In genomic region chr4:182863501-182863900, GRCh38 we compare ENCODE assay signal across 20 cellular contexts. TPM values are rescaled to one million over a fixed set of nuclear protein-coding genes. Genes with fewer than 3 reads are reported as not detected.
DNase-seq lines count a peak whose midpoint lies in the region; ATAC-seq, FAIRE-seq and TF ChIP-seq lines count a peak whose summit lies in the region.
"Had no signal": no experiment of that assay in that cellular context is flagged by ENCODE, and none has a peak within 500 bp of the region (broad histone marks: within the 10 kb centered on the region; RNA-seq: fewer than 3 reads in every experiment).

No MANE protein-coding gene starts in this region.

- no TSS peak for BruUV-seq in PC-3 (replicated peaks; lab: Mats Ljungman, UMichigan)

- DNase-seq in GM23338 (ENCODE audit: low spot score) (no peak), NCI-H2081 (lab: John Stamatoyannopoulos, UW) (peak; percentile 40 to 65), H1 (ENCODE audit: low read depth in 1 of 2, low spot score in 2 of 2) (no peak), neuronal stem cell (ENCODE audit: low spot score) (no peak), PC-3 (no peak), superior temporal gyrus (ENCODE audit: extremely low spot score) (no peak)
- no peak for DNase-seq in activated CD4-positive, CD25-positive, alpha-beta regulatory T cell treated with anti-CD3 and anti-CD28 coated beads, Interleukin-2, amount 50 U/mL, for 72 hours
- DNase-seq: activated naive CD8-positive, alpha-beta T cell treated with anti-CD3 and anti-CD28 coated beads for 36 hours; CD8-positive, alpha-beta T cell; hippocampal formation; islet precursor cell; KG1; Peyer's patch had no signal

- no peaks in the 10 kb centered on the region for H3K36me3 Mint-ChIP-seq in GM23338 (ENCODE audit: low read depth)
- H3K36me3 Mint-ChIP-seq: natural killer cell treated with Interleukin-12 subunit alpha and Interleukin-12 subunit beta and Interleukin-15 and Interleukin-18, amount 100 ng/mL, for 72 hours had no signal

- no peak overlapping the region for H3K14ac ChIP-seq in H1 (ENCODE audit: insufficient read length)
- no peak overlapping the region for H3K14ac ChIP-seq in neuronal stem cell (ENCODE audit: low read length)

- no peak for TF ChIP-seq EP300 in H1 (IDR thresholded peaks at IDR 0.05; ENCODE audit: borderline replicate concordance in 1 of 2, low read depth in 2 of 2, low read length in 2 of 2)

- no peaks in the 10 kb centered on the region for H3K79me1 ChIP-seq in H1 (ENCODE audit: low read depth, low read length)
- H3K79me1 ChIP-seq in neuronal stem cell (ENCODE audit: low read depth, low read length) = no peaks in the 10 kb centered on the region

- H3K4me3 Mint-ChIP-seq in GM23338 = no peak overlapping the region
- H3K4me3 Mint-ChIP-seq: activated naive CD8-positive, alpha-beta T cell treated with anti-CD3 and anti-CD28 coated beads for 36 hours; CD8-positive, alpha-beta T cell; memory B cell; natural killer cell treated with Interleukin-12 subunit alpha and Interleukin-12 subunit beta and Interleukin-15 and Interleukin-18, amount 100 ng/mL, for 72 hours had no signal

- H3K9ac ChIP-seq in H1 (replicated peaks in 1 of 4; ENCODE audit: extremely low read depth in 1 of 4, low read depth in 3 of 4, low read length in 3 of 4) (no peak overlapping the region), neuronal stem cell (ENCODE audit: low read depth, low read length, poor library complexity) (no peak overlapping the region), PC-3 (ENCODE audit: low read length) (no peak overlapping the region)

- no peaks in the 10 kb centered on the region for H3K23me2 ChIP-seq in H1 (ENCODE audit: low read depth, low read length)

- no peak overlapping the region for H3K4ac ChIP-seq in H1 (replicated peaks; ENCODE audit: insufficient read length, low read depth, low read length)
- H3K4ac ChIP-seq in neuronal stem cell (ENCODE audit: low read length) = no peak overlapping the region

- no peak for TF ChIP-seq POLR2A in H1 (IDR thresholded peaks at IDR 0.05; ENCODE audit: control extremely low read depth in 1 of 2, low read depth in 2 of 2, low read length in 2 of 2)

- H3K4me1 ChIP-seq in GM23338 (ENCODE audit: insufficient read depth) (peaks cover 23% of the 10 kb centered on the region; the same call in 1 of the 2 replicates), H1 (replicated peaks in 1 of 4; ENCODE audit: control insufficient read depth in 3 of 4, insufficient read depth in 4 of 4, low read length in 3 of 4) (peaks cover 0 to 11% (median 6%) of the 10 kb centered on the region in 4 experiments; a peak in 6 of 7 replicates), neuronal stem cell (ENCODE audit: control insufficient read depth in 2 of 2, insufficient read depth in 1 of 2, low read depth in 1 of 2, low read length in 2 of 2) (peaks cover 6 to 13% of the 10 kb centered on the region in 2 donors), PC-3 (ENCODE audit: insufficient read depth, low read length) (0 out of 2 replicates have a peak, but pooled peaks cover 5% of the 10 kb centered on the region)
- H3K4me1 ChIP-seq: colonic mucosa, Peyer's patch had no signal

- peaks cover 16% of the 10 kb centered on the region for H3K27me3 Mint-ChIP-seq in GM23338 (ENCODE audit: insufficient read depth, low read depth, poor library complexity)
- H3K27me3 Mint-ChIP-seq: activated naive CD8-positive, alpha-beta T cell treated with anti-CD3 and anti-CD28 coated beads for 36 hours; natural killer cell treated with Interleukin-12 subunit alpha and Interleukin-12 subunit beta and Interleukin-15 and Interleukin-18, amount 100 ng/mL, for 72 hours had no signal

- H4K91ac ChIP-seq in H1 (replicated peaks; ENCODE audit: insufficient read length, low read length) = no peak overlapping the region
- peak overlapping the region; percentile 49 for H4K91ac ChIP-seq in neuronal stem cell (ENCODE audit: low read depth, low read length, poor library complexity)

- intact Hi-C loops in PC-3 (cut with micrococcal nuclease) = no loop called here

- no peak for TF ChIP-seq CTCF in GM23338 (conservative IDR thresholded peaks at IDR 0.05; ENCODE audit: low read depth in 2 of 2)
- TF ChIP-seq CTCF in H1 (IDR thresholded peaks at IDR 0.05; ENCODE audit: control extremely low read depth in 1 of 3, insufficient read depth in 1 of 3, low read depth in 1 of 3, low read length in 3 of 3) = no peak
- no peak for TF ChIP-seq CTCF in PC-3 (conservative IDR thresholded peaks at IDR 0.05; ENCODE audit: low read depth, low read length)

- H2BK20ac ChIP-seq in H1 (ENCODE audit: low read length) = no peak overlapping the region

- CTCF ChIA-PET in H1 (lab: Charles Lee; ENCODE audit: partially characterized antibody) = interaction anchor here (1.2 to 1.9 kb wide), 2 partner anchors 32 to 76 kb away, joined by 3 to 4 read pairs; no protein-coding TSS in a partner anchor
- CTCF ChIA-PET in PC-3 (lab: Charles Lee) = no interaction called here

- H3K9me3 Mint-ChIP-seq in GM23338 = no peaks in the 10 kb centered on the region
- H3K9me3 Mint-ChIP-seq: natural killer cell treated with Interleukin-12 subunit alpha and Interleukin-12 subunit beta and Interleukin-15 and Interleukin-18, amount 100 ng/mL, for 72 hours had no signal

- H3K4me3 ChIP-seq in GM23338 = no peak overlapping the region
- H3K4me3 ChIP-seq in H1 (ENCODE audit: extremely low read depth in 1 of 4, insufficient read depth in 2 of 4, low read depth in 3 of 4, low read length in 4 of 4) = no peak overlapping the region
- H3K4me3 ChIP-seq in neuronal stem cell (ENCODE audit: low read length in 2 of 2) = no peak overlapping the region
- H3K4me3 ChIP-seq in PC-3 (ENCODE audit: low read length) = no peak overlapping the region
- H3K4me3 ChIP-seq: colonic mucosa, Peyer's patch, SK-N-MC had no signal

- POLR2A ChIA-PET in H1 (lab: Charles Lee; ENCODE audit: partially characterized antibody) = no interaction called here
- POLR2A ChIA-PET in PC-3 (lab: Charles Lee; ENCODE audit: unreplicated experiment) = no interaction called here

- H2BK15ac ChIP-seq in H1 (ENCODE audit: low read length) = 0 out of 2 replicates have a peak overlapping the region, but pooled peaks have one; percentile 16
- no peak overlapping the region for H2BK15ac ChIP-seq in neuronal stem cell (ENCODE audit: low read length)

- no peak overlapping the region for H4K5ac ChIP-seq in H1 (ENCODE audit: insufficient read length, low read depth, low read length)

- no peak overlapping the region for H3K18ac ChIP-seq in H1 (ENCODE audit: extremely low read depth, low read length)
- peak overlapping the region; percentile 15 for H3K18ac ChIP-seq in neuronal stem cell (ENCODE audit: low read length)

- H3K4me2 ChIP-seq in GM23338 (no peak overlapping the region), H1 (ENCODE audit: insufficient read depth in 1 of 2, low read depth in 2 of 2, low read length in 2 of 2) (no peak overlapping the region), neuronal stem cell (ENCODE audit: insufficient read depth, low read length, poor library complexity, severe bottlenecking) (no peak overlapping the region), PC-3 (ENCODE audit: low read length) (no peak overlapping the region)

- no peak overlapping the region for H2BK5ac ChIP-seq in H1 (ENCODE audit: low read depth, low read length)
- H2BK5ac ChIP-seq in neuronal stem cell (ENCODE audit: low read length) = no peak overlapping the region

- H3K79me2 ChIP-seq in GM23338 (replicated peaks; ENCODE audit: insufficient read depth) (no peaks in the 10 kb centered on the region), H1 (ENCODE audit: control insufficient read depth in 1 of 2, insufficient read depth in 2 of 2, low read length in 2 of 2) (no peaks in the 10 kb centered on the region), PC-3 (ENCODE audit: low read length) (no peaks in the 10 kb centered on the region)

- H2AFZ ChIP-seq in GM23338 (peak overlapping the region; percentile 85), H1 (ENCODE audit: low read length) (no peak overlapping the region), neuronal stem cell (ENCODE audit: low read length) (no peak overlapping the region), PC-3 (ENCODE audit: low read length) (no peak overlapping the region)

- H3K4me1 Mint-ChIP-seq in GM23338 = peaks cover 37% of the 10 kb centered on the region
- H3K4me1 Mint-ChIP-seq: activated naive CD8-positive, alpha-beta T cell treated with anti-CD3 and anti-CD28 coated beads for 36 hours; memory B cell had no signal

- H4K20me1 ChIP-seq in GM23338 (replicated peaks; ENCODE audit: insufficient read depth) (no peaks in the 10 kb centered on the region), H1 (replicated peaks in 1 of 2; ENCODE audit: control insufficient read depth in 1 of 2, insufficient read depth in 2 of 2, low read length in 2 of 2) (no peaks in the 10 kb centered on the region), PC-3 (ENCODE audit: low read length) (no peaks in the 10 kb centered on the region)

- no peak overlapping the region for H2BK120ac ChIP-seq in H1 (replicated peaks; ENCODE audit: low read depth, low read length)
- no peak overlapping the region for H2BK120ac ChIP-seq in neuronal stem cell (ENCODE audit: low read depth, low read length)

- H2BK12ac ChIP-seq in H1 (ENCODE audit: low read depth, low read length) (peak overlapping the region; percentile 31; the same call in 1 of the 2 replicates), neuronal stem cell (ENCODE audit: low read length) (no peak overlapping the region)

- no peak overlapping the region for H3K23ac ChIP-seq in H1 (ENCODE audit: insufficient read length)
- peak overlapping the region; percentile 16 for H3K23ac ChIP-seq in neuronal stem cell (ENCODE audit: low read depth, low read length, poor library complexity)

- no peaks in the 10 kb centered on the region for H3K9me3 ChIP-seq in H1 (ENCODE audit: insufficient read depth in 2 of 2, low read depth in 1 of 2, low read length in 1 of 2)
- H3K9me3 ChIP-seq in neuronal stem cell (replicated peaks in 1 of 2; ENCODE audit: control insufficient read depth in 2 of 2, insufficient read depth in 1 of 2, low read depth in 1 of 2, low read length in 2 of 2) = no peaks in the 10 kb centered on the region
- H3K9me3 ChIP-seq in PC-3 (ENCODE audit: low read length) = no peaks in the 10 kb centered on the region
- H3K9me3 ChIP-seq: colonic mucosa, Peyer's patch had no signal

- no peak for FAIRE-seq in H1 (lab: Jason Lieb, UNC)
- FAIRE-seq: endothelial cell of umbilical vein had no signal

- H3K27ac Mint-ChIP-seq in GM23338 = no peak overlapping the region
- H3K27ac Mint-ChIP-seq: activated naive CD8-positive, alpha-beta T cell treated with anti-CD3 and anti-CD28 coated beads for 36 hours; CD8-positive, alpha-beta T cell; memory B cell; natural killer cell treated with Interleukin-12 subunit alpha and Interleukin-12 subunit beta and Interleukin-15 and Interleukin-18, amount 100 ng/mL, for 72 hours had no signal

- H3K27me3 ChIP-seq in GM23338 (ENCODE audit: insufficient read depth) (no peaks in the 10 kb centered on the region), H1 (replicated peaks in 1 of 4; ENCODE audit: control insufficient read depth in 3 of 4, extremely low read depth in 1 of 4, insufficient read depth in 3 of 4, low read length in 3 of 4) (no peaks in the 10 kb centered on the region), neuronal stem cell (ENCODE audit: control insufficient read depth in 3 of 3, insufficient read depth in 3 of 3, low read depth in 1 of 3, low read length in 3 of 3) (no peaks in the 10 kb centered on the region), PC-3 (ENCODE audit: low read length) (no peaks in the 10 kb centered on the region)
- H3K27me3 ChIP-seq: colonic mucosa, Peyer's patch had no signal

- no peak for TF ChIP-seq RAD21 in H1 (IDR thresholded peaks at IDR 0.05 in 1 of 2, conservative IDR thresholded peaks at IDR 0.05 in 1 of 2; ENCODE audit: low read depth in 2 of 2, low read length in 2 of 2)

- H2AK5ac ChIP-seq in H1 (ENCODE audit: low read depth, low read length) (no peak overlapping the region), neuronal stem cell (ENCODE audit: low read depth, low read length) (peak overlapping the region; percentile 91)

- H3F3A ChIP-seq in GM23338 (replicated peaks; ENCODE audit: low read depth) = no peaks in the 10 kb centered on the region
- no peaks in the 10 kb centered on the region for H3F3A ChIP-seq in PC-3 (ENCODE audit: low read length, unreplicated experiment)

- no peaks in the 10 kb centered on the region for H3K9me2 ChIP-seq in GM23338 (ENCODE audit: insufficient read depth)
- no peaks in the 10 kb centered on the region for H3K9me2 ChIP-seq in PC-3 (replicated peaks; ENCODE audit: low read length)

- 82% methylated on average over 6 of the region's 6 CpGs; no CpG with 5 or more reads in 1 of the 2 experiments for WGBS in H1 (ENCODE audit: extremely low coverage in 1 of 2, insufficient coverage in 1 of 2, insufficient read length in 1 of 2, insufficient replicate concordance in 2 of 2, low coverage in 1 of 2, low lambda C conversion rate in 2 of 2, missing lambda C conversion rate in 1 of 2), 2 experiments
- no CpG with 5 or more reads among the region's 6 CpGs for WGBS in neuronal stem cell (ENCODE audit: extremely low coverage in 2 of 2, insufficient read length in 2 of 2, insufficient replicate concordance in 1 of 2), 2 donors

- ATAC-seq in GM23338 = no peak
- ATAC-seq in GM18861 (IDR thresholded peaks at IDR 0.05; ENCODE audit: unreplicated experiment) = no peak
- ATAC-seq in PC-3 = no peak
- ATAC-seq: activated CD4-positive, CD25-positive, alpha-beta regulatory T cell treated with anti-CD3 and anti-CD28 coated beads, Interleukin-2, amount 50 U/mL, for 24 hours; CD8-positive, alpha-beta T cell; natural killer cell treated with Interleukin-12 subunit alpha and Interleukin-12 subunit beta and Interleukin-15 and Interleukin-18, amount 100 ng/mL, for 72 hours had no signal

- no peak overlapping the region for H3K56ac ChIP-seq in H1 (replicated peaks; ENCODE audit: insufficient read length, low read depth, low read length)

- H4K8ac ChIP-seq in H1 (ENCODE audit: extremely low read depth, insufficient read depth, low read length) (no peak overlapping the region), neuronal stem cell (ENCODE audit: low read depth, low read length) (no peak overlapping the region)

- H3K36me3 ChIP-seq in GM23338 (ENCODE audit: insufficient read depth) (no peaks in the 10 kb centered on the region), H1 (ENCODE audit: control insufficient read depth in 2 of 4, insufficient read depth in 4 of 4, low read length in 3 of 4) (no peaks in the 10 kb centered on the region), neuronal stem cell (replicated peaks in 1 of 2; ENCODE audit: control insufficient read depth in 2 of 2, insufficient read depth in 2 of 2, low read length in 2 of 2) (no peaks in the 10 kb centered on the region), PC-3 (ENCODE audit: low read depth, low read length) (no peaks in the 10 kb centered on the region)
- H3K36me3 ChIP-seq: colonic mucosa, Peyer's patch had no signal

- no peak overlapping the region for H3K27ac ChIP-seq in GM23338 (ENCODE audit: low read depth)
- no peak overlapping the region for H3K27ac ChIP-seq in H1 (ENCODE audit: low read depth, low read length)
- no peak overlapping the region for H3K27ac ChIP-seq in neuronal stem cell (replicated peaks; ENCODE audit: low read length)
- H3K27ac ChIP-seq in PC-3 (ENCODE audit: low read length) = no peak overlapping the region
- H3K27ac ChIP-seq: colonic mucosa, Peyer's patch, SK-N-MC had no signal

RNA-seq across cellular contexts. Expression of gene DCTD, which starts 53.7 kb away (rescaled TPM):
- 39.3 and 45.2 TPM in 2 replicates for total RNA-seq in GM23338 (2014; rRNA removed; shearing (Covaris generic))
- polyA plus RNA-seq in GM23338 (2016; fragmentation: Nextera tagmentation; extraction: Ambion mirVana) (40.0 and 40.3 TPM in 2 replicates), H1 (2011; rRNA removed) (60.2 and 61.2 TPM in 2 replicates)
- 69.4 and 69.5 TPM in 2 replicates for total RNA-seq in H1 (2021; fragmentation: NEBNext Ultra II Directional; extraction: Animal tissue kit (Norgen Biotek cat#: 25700))
- polyA plus RNA-seq in H1 (2011; cell fraction: cytosol; rRNA removed) = 55.4 TPM
- 55.1 TPM for polyA plus RNA-seq in H1 (2011; cell fraction: nucleus; rRNA removed)
- 56.3 to 75.6 TPM (median 62.9 TPM) in 4 replicates for polyA plus RNA-seq in H1 (2012, experiment 1 of 2)
- polyA plus RNA-seq in H1 (2012, experiment 2 of 2) = 39.2 TPM
- 60.0 TPM for polyA plus RNA-seq in H1 (2013, experiment 1 of 2)
- polyA plus RNA-seq in H1 (2013, experiment 2 of 2) = 61.4 TPM
- polyA minus RNA-seq in H1 (2011; rRNA and poly(A)+ RNA removed) = 41.0 and 75.2 TPM in 2 replicates
- polyA minus RNA-seq in H1 (2011; cell fraction: cytosol; rRNA and poly(A)+ RNA removed) = 24.4 TPM
- polyA minus RNA-seq in H1 (2011; cell fraction: nucleus; rRNA and poly(A)+ RNA removed) = 37.3 TPM
- polyA plus RNA-seq in neuronal stem cell (2013, experiment 1 of 2) = 95.6 TPM
- polyA plus RNA-seq in neuronal stem cell (2013, experiment 2 of 2) = 95.4 TPM
- 58.1 and 62.3 TPM in 2 replicates for total RNA-seq in PC-3 (2014; rRNA removed)

Comparison
In these comparisons a context has a peak if more than half of its experiments do, and no peak if none do; other contexts are left out.
1. DNase-seq: peak in NCI-H2081 (2 of 2); none in GM23338 (single experiment), H1 (0 of 2), neuronal stem cell (single experiment), activated CD4-positive, CD25-positive, alpha-beta regulatory T cell treated with anti-CD3 and anti-CD28 coated beads, Interleukin-2, amount 50 U/mL, for 72 hours (single experiment), PC-3 (single experiment) and superior temporal gyrus (single experiment).